In the genomic region with DNA sequence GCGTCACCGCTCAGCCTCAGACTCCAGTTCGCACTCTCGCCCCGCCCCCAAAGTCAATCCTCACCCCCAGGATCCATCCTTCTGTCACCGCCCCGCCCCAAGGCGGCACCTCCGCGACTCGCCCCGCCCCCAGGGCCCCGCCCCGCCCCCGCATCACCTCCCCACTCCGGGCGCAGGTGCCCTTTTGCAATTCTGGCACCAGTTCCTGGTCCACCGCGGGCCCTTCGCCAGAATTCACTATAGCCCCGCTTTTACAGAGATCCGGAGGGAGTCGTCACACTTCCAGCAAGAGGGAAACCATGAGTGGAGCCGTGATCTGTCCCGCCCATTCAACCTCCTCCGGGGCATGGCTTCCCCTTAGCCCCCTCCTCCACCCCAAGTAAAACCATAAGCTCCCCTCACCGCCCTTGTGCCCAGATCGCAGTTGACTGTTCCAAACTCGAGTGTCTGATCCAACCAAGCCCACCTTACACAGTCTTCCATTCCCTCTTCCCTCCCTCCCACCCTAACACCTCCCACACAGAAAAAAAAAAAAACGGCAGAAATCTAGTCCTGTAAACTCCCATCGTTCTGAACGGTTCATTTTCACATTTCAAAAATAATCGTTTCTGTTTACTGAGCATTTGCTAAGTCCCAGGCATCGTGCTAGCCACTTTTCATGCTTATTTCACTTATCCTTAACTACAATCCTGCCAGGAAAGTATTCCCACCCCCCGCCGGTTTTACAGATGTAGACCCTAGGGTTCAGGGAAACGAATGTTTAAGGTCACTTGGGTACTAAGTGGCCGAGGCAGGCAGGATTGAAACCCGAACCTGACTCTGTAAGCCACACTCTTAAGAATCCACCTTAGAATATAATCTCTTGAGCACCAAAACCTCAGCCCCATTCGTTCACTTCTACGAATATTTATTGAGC, we compare ENCODE assay signal across 1 cellular context.
TF ChIP-seq lines count a peak whose summit lies in the region.

No MANE protein-coding gene starts in this region.

TF ChIP-seq in IMR-90, 13 proteins besides CTCF, POLR2A, EP300 and RAD21:
- TF ChIP-seq MAFK (IDR thresholded peaks at IDR 0.05; ENCODE audit: low read depth, low read length) = no peak
- TF ChIP-seq MAZ (IDR thresholded peaks at IDR 0.05; ENCODE audit: borderline replicate concordance, low read depth, low read length) = no peak
- TF ChIP-seq, protein P1, sequence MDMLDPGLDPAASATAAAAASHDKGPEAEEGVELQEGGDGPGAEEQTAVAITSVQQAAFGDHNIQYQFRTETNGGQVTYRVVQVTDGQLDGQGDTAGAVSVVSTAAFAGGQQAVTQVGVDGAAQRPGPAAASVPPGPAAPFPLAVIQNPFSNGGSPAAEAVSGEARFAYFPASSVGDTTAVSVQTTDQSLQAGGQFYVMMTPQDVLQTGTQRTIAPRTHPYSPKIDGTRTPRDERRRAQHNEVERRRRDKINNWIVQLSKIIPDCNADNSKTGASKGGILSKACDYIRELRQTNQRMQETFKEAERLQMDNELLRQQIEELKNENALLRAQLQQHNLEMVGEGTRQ (IDR thresholded peaks at IDR 0.05; ENCODE audit: low read depth, low read length) = no peak
- no peak for TF ChIP-seq RCOR1 (IDR thresholded peaks at IDR 0.05; ENCODE audit: insufficient replicate concordance, low read length)
- no peak for TF ChIP-seq BHLHE40 (IDR thresholded peaks at IDR 0.05; ENCODE audit: low read depth, low read length)
- TF ChIP-seq, protein P2, sequence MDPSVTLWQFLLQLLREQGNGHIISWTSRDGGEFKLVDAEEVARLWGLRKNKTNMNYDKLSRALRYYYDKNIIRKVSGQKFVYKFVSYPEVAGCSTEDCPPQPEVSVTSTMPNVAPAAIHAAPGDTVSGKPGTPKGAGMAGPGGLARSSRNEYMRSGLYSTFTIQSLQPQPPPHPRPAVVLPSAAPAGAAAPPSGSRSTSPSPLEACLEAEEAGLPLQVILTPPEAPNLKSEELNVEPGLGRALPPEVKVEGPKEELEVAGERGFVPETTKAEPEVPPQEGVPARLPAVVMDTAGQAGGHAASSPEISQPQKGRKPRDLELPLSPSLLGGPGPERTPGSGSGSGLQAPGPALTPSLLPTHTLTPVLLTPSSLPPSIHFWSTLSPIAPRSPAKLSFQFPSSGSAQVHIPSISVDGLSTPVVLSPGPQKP (IDR thresholded peaks at IDR 0.05; ENCODE audit: borderline replicate concordance, low read depth, low read length) = no peak
- no peak for TF ChIP-seq FOS (IDR thresholded peaks at IDR 0.05; ENCODE audit: low read depth, low read length)
- no peak for TF ChIP-seq RFX5 (IDR thresholded peaks at IDR 0.05; ENCODE audit: low read depth, low read length)
- TF ChIP-seq SMC3 (IDR thresholded peaks at IDR 0.05; ENCODE audit: low read depth, low read length) = no peak
- TF ChIP-seq CHD1 (IDR thresholded peaks at IDR 0.05; ENCODE audit: low read depth, low read length) = no peak
- TF ChIP-seq NFE2L2 (IDR thresholded peaks at IDR 0.05; ENCODE audit: low read depth, low read length) = no peak
- no peak for TF ChIP-seq MXI1 (IDR thresholded peaks at IDR 0.05; ENCODE audit: borderline replicate concordance, low read depth, low read length)
- TF ChIP-seq CEBPB (IDR thresholded peaks at IDR 0.05; ENCODE audit: low read depth, low read length) = no peak; the same call in 1 of the 2 replicates
